In the genomic region with DNA sequence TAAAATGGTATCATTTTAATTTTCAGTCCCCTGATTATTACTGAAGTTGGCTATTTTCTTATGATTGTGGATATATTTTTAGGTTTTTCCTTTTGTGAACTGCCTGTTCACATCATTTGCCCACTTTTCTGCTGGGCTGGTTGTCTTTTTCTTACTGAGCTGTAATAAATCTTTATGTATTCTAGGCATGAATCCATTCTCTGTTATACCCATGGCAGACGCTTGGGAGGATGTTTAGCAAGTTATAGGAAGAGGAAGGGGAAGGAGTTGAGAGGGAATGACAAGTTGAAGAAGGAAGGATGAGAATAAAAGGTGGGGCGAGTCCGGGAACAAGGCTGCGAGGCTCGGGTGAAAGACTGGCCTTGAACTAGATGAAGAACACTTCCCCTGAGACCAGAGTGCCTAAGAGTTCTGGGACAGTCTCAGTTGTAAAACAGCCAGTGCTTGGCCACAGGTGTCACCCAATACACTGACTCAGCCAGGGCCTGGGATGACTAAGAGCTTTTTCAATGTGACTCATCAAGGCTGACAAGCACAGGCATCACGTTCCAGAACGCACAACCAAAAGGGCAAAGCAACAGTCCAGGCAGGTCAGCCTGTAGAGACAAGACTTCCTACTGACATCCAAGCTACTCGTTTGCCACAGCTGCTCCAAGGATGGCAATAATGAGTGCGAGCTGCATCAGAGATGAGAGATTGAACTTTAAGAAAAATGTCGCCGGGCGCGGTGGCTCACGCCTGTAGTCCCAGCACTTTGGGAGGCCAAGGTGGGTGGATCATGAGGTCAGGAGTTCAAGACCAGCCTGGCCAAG, we compare ENCODE assay signal across 7 cellular contexts. TPM values are rescaled to one million over a fixed set of nuclear protein-coding genes. Genes with fewer than 3 reads are reported as not detected.
DNase-seq lines count a peak whose midpoint lies in the region; ATAC-seq and TF ChIP-seq lines count a peak whose summit lies in the region.

No MANE protein-coding gene starts in this region.

- H3K27ac Mint-ChIP-seq in activated CD8-positive, alpha-beta memory T cell treated with anti-CD3 and anti-CD28 coated beads, Interleukin-2, amount 10 ng/mL, durations not matched to agents 7 days and 5 days: peak overlapping the region; percentile 29

- no peaks in the 10 kb centered on the region for H3K36me3 ChIP-seq in H7 (replicated peaks; ENCODE audit: control insufficient read depth, insufficient read depth, low read length)

- H3K9me3 Mint-ChIP-seq in activated CD8-positive, alpha-beta memory T cell treated with anti-CD3 and anti-CD28 coated beads, Interleukin-2, amount 10 ng/mL, durations not matched to agents 7 days and 5 days (ENCODE audit: low read depth): no peaks in the 10 kb centered on the region

- ATAC-seq in activated CD8-positive, alpha-beta memory T cell treated with anti-CD3 and anti-CD28 coated beads, Interleukin-2, amount 10 ng/mL, durations not matched to agents 7 days and 5 days: peak; percentile 99
- peak in 1 of 2 donors; percentile 92 for ATAC-seq in left cardiac atrium

- in situ Hi-C loops in GM13977 (cut with MboI; ENCODE audit: low pct_unique_long_range_greater_than_20kb, low sequenced_read_pairs, unreplicated experiment): no loop called here

- TF ChIP-seq CTCF in GM13977 (IDR thresholded peaks at IDR 0.05; ENCODE audit: extremely low read depth, insufficient read depth, missing control alignments): peak; percentile 12

- no peaks in the 10 kb centered on the region for H3K27me3 ChIP-seq in H7 (ENCODE audit: control insufficient read depth, insufficient read depth, low read length)

- peaks cover 22% of the 10 kb centered on the region for H3K27me3 Mint-ChIP-seq in activated CD8-positive, alpha-beta memory T cell treated with anti-CD3 and anti-CD28 coated beads, Interleukin-2, amount 10 ng/mL, durations not matched to agents 7 days and 5 days

- peak; percentile 91 for DNase-seq in GM13977 (ENCODE audit: low spot score)
- peak; percentile 39 for DNase-seq in H7
- DNase-seq in LoVo (ENCODE audit: low spot score): peak; percentile 93
- peak; percentile 88 for DNase-seq in activated CD8-positive, alpha-beta memory T cell treated with anti-CD3 and anti-CD28 coated beads, Interleukin-2, amount 10 ng/mL, durations not matched to agents 7 days and 5 days
- peak; percentile 53 for DNase-seq in left cardiac atrium
- peak; percentile 21 to 57 for DNase-seq in stimulated activated CD8-positive, alpha-beta memory T cell treated with anti-CD3 and anti-CD28 coated beads, Interleukin-2, amount 100 ng/mL, for 48 hours (ENCODE audit: low read depth in 2 of 2)
- no peak for DNase-seq in NCI-H1694 (lab: John Stamatoyannopoulos, UW)

- intact Hi-C loops in left cardiac atrium (cut with DNase I): no loop called here

- CTCF ChIA-PET in activated CD8-positive, alpha-beta memory T cell treated with anti-CD3 and anti-CD28 coated beads, Interleukin-2, amount 10 ng/mL, durations not matched to agents 7 days and 5 days (lab: Charles Lee): interaction anchor here (1.3 to 1.4 kb wide), 2 partner anchors 8 to 182 kb away, joined by 3 to 4 read pairs; no protein-coding TSS in a partner anchor

- peaks cover 15% of the 10 kb centered on the region for H3K4me1 Mint-ChIP-seq in activated CD8-positive, alpha-beta memory T cell treated with anti-CD3 and anti-CD28 coated beads, Interleukin-2, amount 10 ng/mL, durations not matched to agents 7 days and 5 days

- H3K36me3 Mint-ChIP-seq in activated CD8-positive, alpha-beta memory T cell treated with anti-CD3 and anti-CD28 coated beads, Interleukin-2, amount 10 ng/mL, durations not matched to agents 7 days and 5 days: no peaks in the 10 kb centered on the region

- H3K4me3 Mint-ChIP-seq in activated CD8-positive, alpha-beta memory T cell treated with anti-CD3 and anti-CD28 coated beads, Interleukin-2, amount 10 ng/mL, durations not matched to agents 7 days and 5 days: no peak overlapping the region

- no peak overlapping the region for H3K4me3 ChIP-seq in H7 (ENCODE audit: insufficient read depth, low read depth, low read length)

RNA-seq across cellular contexts. Expression of a gene that starts 35.2 kb away (rescaled TPM):
- 62.5 and 65.4 TPM in 2 replicates for total RNA-seq in H7 (2014; rRNA removed; shearing (Covaris generic))
- 10 to 100 TPM; 29.0 to 29.8 TPM for total RNA-seq in activated CD8-positive, alpha-beta memory T cell treated with anti-CD3 and anti-CD28 coated beads, Interleukin-2, amount 10 ng/mL, durations not matched to agents 7 days and 5 days
- 10 to 100 TPM; 14.3 to 15.5 TPM for total RNA-seq in left cardiac atrium

RNA-seq across cellular contexts. Expression of a gene that starts 48.8 kb away (rescaled TPM):
- total RNA-seq in H7 (2014; rRNA removed; shearing (Covaris generic)): 43.1 and 50.6 TPM in 2 replicates
- total RNA-seq in activated CD8-positive, alpha-beta memory T cell treated with anti-CD3 and anti-CD28 coated beads, Interleukin-2, amount 10 ng/mL, durations not matched to agents 7 days and 5 days: 10 to 100 TPM; 24.1 to 25.7 TPM
- total RNA-seq in left cardiac atrium: 1 to 10 TPM; 7.7 to 8.9 TPM
